8 cellular contexts compared by ENCODE assay signal in the genomic region with DNA sequence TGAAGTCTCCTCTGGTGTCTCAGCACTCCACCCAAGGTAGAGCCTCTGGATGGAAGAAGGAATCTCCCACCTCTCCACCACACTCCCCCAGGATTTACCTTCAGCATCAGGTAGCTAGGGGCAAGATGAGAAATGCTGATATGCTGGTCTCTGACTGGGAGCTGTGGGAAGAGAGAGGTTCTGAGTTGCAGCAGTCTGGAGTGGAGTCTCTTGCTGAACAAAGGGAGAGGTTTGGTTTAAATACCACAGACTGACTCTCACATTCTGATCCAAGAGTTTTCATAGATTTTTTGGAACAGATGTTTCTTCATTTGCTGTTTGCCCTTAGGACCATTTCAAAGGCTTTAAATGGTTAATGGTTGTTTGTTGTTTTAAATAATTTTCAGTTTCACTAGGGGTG. TPM values are rescaled to one million over a fixed set of nuclear protein-coding genes. Genes with fewer than 3 reads are reported as not detected.
DNase-seq lines count a peak whose midpoint lies in the region; ATAC-seq and TF ChIP-seq lines count a peak whose summit lies in the region.

No MANE protein-coding gene starts in this region.

- H2AFZ ChIP-seq in OCI-LY1 (ENCODE audit: low read length) (no peak overlapping the region), osteoblast (ENCODE audit: low read length) (peak overlapping the region; percentile 57)

- TF ChIP-seq CTCF in OCI-LY1 (IDR thresholded peaks at IDR 0.05; ENCODE audit: low read length) (no peak), osteoblast (IDR thresholded peaks at IDR 0.05; ENCODE audit: extremely low read depth, low read depth, low read length) (no peak)

- H3K79me2 ChIP-seq in OCI-LY1 (ENCODE audit: insufficient read depth, low read length) (peaks cover 8% of the 10 kb centered on the region), osteoblast (ENCODE audit: insufficient read depth, low read length) (peaks cover 26% of the 10 kb centered on the region)

- peak overlapping the region; percentile 98 for H3K27ac Mint-ChIP-seq in dendritic cell treated with granulocyte-macrophage colony-stimulating factor and Interleukin-4, amounts not matched to agents 40 ng/mL and 50 ng/mL, for 4 days

- intact Hi-C loops in dendritic cell treated with granulocyte-macrophage colony-stimulating factor and Interleukin-4, amounts not matched to agents 40 ng/mL and 50 ng/mL, for 4 days (cut with micrococcal nuclease): loop anchor here (5.0 kb wide), 2 partner anchors 43 to 62 kb away; a partner anchor contains a TSS

- H3K4me1 ChIP-seq in OCI-LY1 (ENCODE audit: insufficient read depth, low read length, severe bottlenecking) (peaks cover 37% of the 10 kb centered on the region), osteoblast (ENCODE audit: insufficient read depth, low read length) (peaks cover 26% of the 10 kb centered on the region)

- H4K20me1 ChIP-seq in OCI-LY1 (ENCODE audit: insufficient read depth, low read length): no peaks in the 10 kb centered on the region
- no peaks in the 10 kb centered on the region for H4K20me1 ChIP-seq in osteoblast (ENCODE audit: insufficient read depth, low read length)

- H3K27ac ChIP-seq in OCI-LY1 (ENCODE audit: low read depth, low read length, poor library complexity, severe bottlenecking) (peak overlapping the region; percentile 14), osteoblast (ENCODE audit: low read depth, low read length) (peak overlapping the region; percentile 9)

- no peaks in the 10 kb centered on the region for H3K9me3 Mint-ChIP-seq in dendritic cell treated with granulocyte-macrophage colony-stimulating factor and Interleukin-4, amounts not matched to agents 40 ng/mL and 50 ng/mL, for 4 days

- H3K9me3 ChIP-seq in OCI-LY1 (ENCODE audit: low read length): no peaks in the 10 kb centered on the region
- H3K9me3 ChIP-seq in osteoblast (ENCODE audit: low read depth, low read length): no peaks in the 10 kb centered on the region

- no peaks in the 10 kb centered on the region for H3K27me3 Mint-ChIP-seq in dendritic cell treated with granulocyte-macrophage colony-stimulating factor and Interleukin-4, amounts not matched to agents 40 ng/mL and 50 ng/mL, for 4 days

- peaks cover 41% of the 10 kb centered on the region for H3K36me3 Mint-ChIP-seq in dendritic cell treated with granulocyte-macrophage colony-stimulating factor and Interleukin-4, amounts not matched to agents 40 ng/mL and 50 ng/mL, for 4 days (ENCODE audit: low read depth)

- DNase-seq in DMS53 (lab: John Stamatoyannopoulos, UW): peak; percentile 32
- peak; percentile 62 for DNase-seq in osteoblast (ENCODE audit: insufficient read length, low spot score, missing footprints)
- DNase-seq in erythroblast (lab: John Stamatoyannopoulos, UW): no peak
- DNase-seq in D341Med (ENCODE audit: low spot score): no peak

- TF ChIP-seq POLR2A in erythroblast (IDR thresholded peaks at IDR 0.05; ENCODE audit: low read length): no peak

- no peak overlapping the region for H3K4me3 ChIP-seq in OCI-LY1 (ENCODE audit: low read depth, low read length, poor library complexity, severe bottlenecking)
- H3K4me3 ChIP-seq in osteoblast (ENCODE audit: insufficient read depth, low read length): peak overlapping the region; percentile 54

- H3K9ac ChIP-seq in OCI-LY1 (ENCODE audit: low read length): no peak overlapping the region

- H3K4me1 Mint-ChIP-seq in dendritic cell treated with granulocyte-macrophage colony-stimulating factor and Interleukin-4, amounts not matched to agents 40 ng/mL and 50 ng/mL, for 4 days (ENCODE audit: low read depth): peaks cover 34% of the 10 kb centered on the region

- H3K27me3 ChIP-seq in OCI-LY1 (ENCODE audit: insufficient read depth, low read length): no peaks in the 10 kb centered on the region
- H3K27me3 ChIP-seq in osteoblast (ENCODE audit: insufficient read depth, low read length): no peaks in the 10 kb centered on the region

- ATAC-seq in GM21717 (IDR thresholded peaks at IDR 0.05; ENCODE audit: unreplicated experiment): no peak
- ATAC-seq in HG02678 (IDR thresholded peaks at IDR 0.05; ENCODE audit: unreplicated experiment): no peak

- no peaks in the 10 kb centered on the region for H3K9me2 ChIP-seq in OCI-LY1 (ENCODE audit: low read depth, low read length)

- no peak overlapping the region for H3K4me2 ChIP-seq in OCI-LY1 (ENCODE audit: low read length)
- H3K4me2 ChIP-seq in osteoblast (ENCODE audit: insufficient read depth, low read length): peak overlapping the region; percentile 97

- H3K36me3 ChIP-seq in OCI-LY1 (ENCODE audit: insufficient read depth, low read length) (no peaks in the 10 kb centered on the region), osteoblast (ENCODE audit: insufficient read depth, low read length) (no peaks in the 10 kb centered on the region)

- H3K4me3 Mint-ChIP-seq in dendritic cell treated with granulocyte-macrophage colony-stimulating factor and Interleukin-4, amounts not matched to agents 40 ng/mL and 50 ng/mL, for 4 days: peak overlapping the region; percentile 99

- 0 out of 2 replicates have a peak, but pooled peaks cover 5% of the 10 kb centered on the region for H3F3A ChIP-seq in OCI-LY1 (ENCODE audit: insufficient read depth, low read length)

RNA-seq across cellular contexts. Expression of a gene that starts 1.1 kb away (rescaled TPM):
- 78.9 and 80.2 TPM in 2 replicates for total RNA-seq in osteoblast

RNA-seq across cellular contexts. Expression of a gene that starts 43.0 kb away (rescaled TPM):
- total RNA-seq in osteoblast: 25.7 and 29.2 TPM in 2 replicates

RNA-seq across cellular contexts. Expression of a gene that starts 43.4 kb away (rescaled TPM):
- 11.6 and 12.1 TPM in 2 replicates for total RNA-seq in osteoblast

Comparison
In these comparisons a context has a peak if more than half of its experiments do, and no peak if none do; other contexts are left out.
1. DNase-seq: peak in DMS53 (single experiment) and osteoblast (single experiment); none in erythroblast (0 of 2) and D341Med (single experiment).